ENCODE assay signal across 13 cellular contexts in genomic region chr1:161096514-161096913, GRCh38. TPM values are rescaled to one million over a fixed set of nuclear protein-coding genes. Genes with fewer than 3 reads are reported as not detected.
A peak's percentile ranks its signal among the peaks of the same experiment; 100 is the strongest.
DNase-seq lines count a peak whose midpoint lies in the region; ATAC-seq and TF ChIP-seq lines count a peak whose summit lies in the region.
"Had no signal": no experiment of that assay in that cellular context is flagged by ENCODE, and none has a peak within 500 bp of the region (broad histone marks: within the 10 kb centered on the region; RNA-seq: fewer than 3 reads in every experiment).

No MANE protein-coding gene starts in this region.

- CTCF ChIA-PET in activated CD4-positive, alpha-beta T cell treated with anti-CD3 and anti-CD28 coated beads for 36 hours (lab: Charles Lee), result interaction anchor here (0.6 to 9.6 kb wide), 22 partner anchors 9 to 320 kb away, joined by 3 to 126 read pairs (median 6); partner anchors contain the start of genes ARHGAP30, F11R, ITLN2 and PPOX

- H3K4me1 Mint-ChIP-seq in CD4-positive, CD25-positive, alpha-beta regulatory T cell, result peaks cover 11 to 23% (median 16%) of the 10 kb centered on the region in 4 donors
- H3K4me1 Mint-ChIP-seq in nephron, result peaks cover 16% of the 10 kb centered on the region
- H3K4me1 Mint-ChIP-seq in activated CD4-positive, alpha-beta T cell treated with anti-CD3 and anti-CD28 coated beads for 36 hours, result peaks cover 53% of the 10 kb centered on the region

- ATAC-seq in CD4-positive, CD25-positive, alpha-beta regulatory T cell (ENCODE audit: low read depth in 2 of 2), result no peak
- ATAC-seq in GM18498 (IDR thresholded peaks at IDR 0.05; ENCODE audit: unreplicated experiment) (no peak), HG02763 (IDR thresholded peaks at IDR 0.05; ENCODE audit: unreplicated experiment) (no peak)
- ATAC-seq in activated CD4-positive, alpha-beta T cell treated with anti-CD3 and anti-CD28 coated beads for 36 hours, result no peak

- POLR2A ChIA-PET in activated CD4-positive, alpha-beta T cell treated with anti-CD3 and anti-CD28 coated beads for 36 hours (lab: Charles Lee), result no interaction called here

- peaks cover 18% of the 10 kb centered on the region for H3K27me3 Mint-ChIP-seq in CD4-positive, CD25-positive, alpha-beta regulatory T cell
- peaks cover 20% of the 10 kb centered on the region for H3K27me3 Mint-ChIP-seq in nephron (ENCODE audit: low read depth)
- H3K27me3 Mint-ChIP-seq in activated CD4-positive, alpha-beta T cell treated with anti-CD3 and anti-CD28 coated beads for 36 hours, result no peaks in the 10 kb centered on the region

- intact Hi-C loops in esophagus muscularis mucosa (cut with DNase I), result loop anchor here (5.0 kb wide), 3 partner anchors 49 to 369 kb away; partner anchors contain the start of gene USF1
- intact Hi-C loops in activated CD4-positive, alpha-beta T cell treated with anti-CD3 and anti-CD28 coated beads for 36 hours (cut with DNase I, micrococcal nuclease), result loop anchor here (2.0 to 5.0 kb wide), 3 partner anchors 28 to 259 kb away; partner anchors contain the start of gene ARHGAP30 (in 1 of the 2)

- TF ChIP-seq EP300 in esophagus muscularis mucosa (IDR thresholded peaks at IDR 0.05), result no peak

- H3K36me3 ChIP-seq in CD4-positive, CD25-positive, alpha-beta regulatory T cell (ENCODE audit: control insufficient read depth, insufficient read depth, low read length), result peaks cover 21% of the 10 kb centered on the region
- peaks cover 26% of the 10 kb centered on the region for H3K36me3 ChIP-seq in MG63
- peaks cover 2 to 23% (median 12%) of the 10 kb centered on the region in 4 donors for H3K36me3 ChIP-seq in esophagus muscularis mucosa

- H3K9me3 ChIP-seq in CD4-positive, CD25-positive, alpha-beta regulatory T cell (ENCODE audit: control insufficient read depth in 2 of 2, low read length in 2 of 2), result no peaks in the 10 kb centered on the region
- H3K9me3 ChIP-seq in MG63 (no peaks in the 10 kb centered on the region), esophagus muscularis mucosa (no peaks in the 10 kb centered on the region)
- H3K9me3 ChIP-seq: vagina had no signal

- peak overlapping the region; percentile 66 to 100 (median 96) for H3K27ac Mint-ChIP-seq in CD4-positive, CD25-positive, alpha-beta regulatory T cell
- H3K27ac Mint-ChIP-seq in nephron, result no peak overlapping the region
- no peak overlapping the region for H3K27ac Mint-ChIP-seq in activated CD4-positive, alpha-beta T cell treated with anti-CD3 and anti-CD28 coated beads for 36 hours

- H3K4me1 ChIP-seq in CD4-positive, CD25-positive, alpha-beta regulatory T cell (ENCODE audit: control insufficient read depth, insufficient read depth, low read length, poor library complexity, severe bottlenecking), result peaks cover 18% of the 10 kb centered on the region
- H3K4me1 ChIP-seq in esophagus muscularis mucosa, result peaks cover 18 to 29% (median 24%) of the 10 kb centered on the region in 4 donors

- H3K9me3 Mint-ChIP-seq in CD4-positive, CD25-positive, alpha-beta regulatory T cell, result peaks cover 0 to 6% (median 0%) of the 10 kb centered on the region in 7 donors
- H3K9me3 Mint-ChIP-seq in nephron, result no peaks in the 10 kb centered on the region
- H3K9me3 Mint-ChIP-seq in activated CD4-positive, alpha-beta T cell treated with anti-CD3 and anti-CD28 coated beads for 36 hours (ENCODE audit: low read depth), result no peaks in the 10 kb centered on the region

- H3K27ac ChIP-seq in CD4-positive, CD25-positive, alpha-beta regulatory T cell (ENCODE audit: insufficient read depth, low read length, poor library complexity, severe bottlenecking), result no peak overlapping the region
- peak overlapping the region; percentile 9 to 71 (median 58) for H3K27ac ChIP-seq in esophagus muscularis mucosa (replicated peaks in 1 of 4)

- H3K36me3 Mint-ChIP-seq in CD4-positive, CD25-positive, alpha-beta regulatory T cell, result peaks cover 18% of the 10 kb centered on the region
- peaks cover 12% of the 10 kb centered on the region for H3K36me3 Mint-ChIP-seq in nephron (ENCODE audit: low read depth)
- peaks cover 23% of the 10 kb centered on the region for H3K36me3 Mint-ChIP-seq in activated CD4-positive, alpha-beta T cell treated with anti-CD3 and anti-CD28 coated beads for 36 hours (ENCODE audit: low read depth)

- peak overlapping the region in 2 of 4 donors; percentile 18 to 96 for H3K4me3 Mint-ChIP-seq in CD4-positive, CD25-positive, alpha-beta regulatory T cell
- H3K4me3 Mint-ChIP-seq in nephron, result peak overlapping the region in 2 of 3 experiments; percentile 29 to 57
- H3K4me3 Mint-ChIP-seq in activated CD4-positive, alpha-beta T cell treated with anti-CD3 and anti-CD28 coated beads for 36 hours, result no peak overlapping the region

- no peak for TF ChIP-seq CTCF in esophagus muscularis mucosa (IDR thresholded peaks at IDR 0.05)
- no peak for TF ChIP-seq CTCF in nephron (IDR thresholded peaks at IDR 0.05; ENCODE audit: unreplicated experiment in 3 of 3)

- WGBS in esophagus muscularis mucosa, result 63% methylated on average over 1 of the region's 1 CpG

- H3K4me3 ChIP-seq in CD4-positive, CD25-positive, alpha-beta regulatory T cell (ENCODE audit: low read depth, low read length), result no peak overlapping the region
- H3K4me3 ChIP-seq in MG63, result no peak overlapping the region
- H3K4me3 ChIP-seq in esophagus muscularis mucosa, result no peak overlapping the region
- H3K4me3 ChIP-seq: vagina had no signal

- no peak for DNase-seq in CD4-positive, CD25-positive, alpha-beta regulatory T cell
- DNase-seq in MG63, result peak; percentile 56
- DNase-seq in esophagus muscularis mucosa (ENCODE audit: extremely low spot score), result no peak
- no peak for DNase-seq in HPDE6-E6E7 (ENCODE audit: extremely low spot score)
- no peak for DNase-seq in activated CD4-positive, alpha-beta T cell treated with anti-CD3 and anti-CD28 coated beads for 36 hours
- DNase-seq: NCI-H524; stimulated activated CD4-positive, alpha-beta T cell treated with anti-CD3 and anti-CD28 coated beads, Interleukin-1b, Interleukin-23, amount 100 ng/mL, for 48 hours had no signal

- no peaks in the 10 kb centered on the region for H3K27me3 ChIP-seq in CD4-positive, CD25-positive, alpha-beta regulatory T cell (ENCODE audit: control insufficient read depth, insufficient read depth, low read length)
- H3K27me3 ChIP-seq in MG63 (no peaks in the 10 kb centered on the region), esophagus muscularis mucosa (peaks cover 0 to 3% (median 0%) of the 10 kb centered on the region in 4 donors)
- H3K27me3 ChIP-seq: vagina had no signal

- no peak for TF ChIP-seq POLR2A in esophagus muscularis mucosa (IDR thresholded peaks at IDR 0.05; ENCODE audit: low read depth)

RNA-seq across cellular contexts. Expression of gene KLHDC9, which starts 1.6 kb away (rescaled TPM):
- not detected for total RNA-seq in CD4-positive, CD25-positive, alpha-beta regulatory T cell
- polyA plus RNA-seq in CD4-positive, CD25-positive, alpha-beta regulatory T cell, result under 1 TPM in 2 of 4 donors, not detected in 2; 0.28 to 0.46 TPM
- total RNA-seq in MG63 (2014; rRNA removed; shearing (Covaris generic); ENCODE audit: low replicate concordance), result not detected in 2 replicates
- total RNA-seq in esophagus muscularis mucosa, result 1 to 10 TPM; 5.1 to 8.3 (median 7.6) TPM
- under 1 TPM; 0.39 to 0.50 TPM for total RNA-seq in activated CD4-positive, alpha-beta T cell treated with anti-CD3 and anti-CD28 coated beads for 36 hours
- total RNA-seq: Daoy had no signal

RNA-seq across cellular contexts. Expression of gene NECTIN4, which starts 7.2 kb away (rescaled TPM):
- total RNA-seq in CD4-positive, CD25-positive, alpha-beta regulatory T cell, result not detected
- under 1 TPM in 1 of 4 donors, not detected in 3; 0.05 TPM for polyA plus RNA-seq in CD4-positive, CD25-positive, alpha-beta regulatory T cell
- not detected in 2 replicates for total RNA-seq in MG63 (2014; rRNA removed; shearing (Covaris generic); ENCODE audit: low replicate concordance)
- not detected for total RNA-seq in esophagus muscularis mucosa
- not detected for total RNA-seq in activated CD4-positive, alpha-beta T cell treated with anti-CD3 and anti-CD28 coated beads for 36 hours

RNA-seq across cellular contexts. Expression of gene PFDN2, which starts 21.3 kb away (rescaled TPM):
- 48.0 TPM for total RNA-seq in CD4-positive, CD25-positive, alpha-beta regulatory T cell
- polyA plus RNA-seq in CD4-positive, CD25-positive, alpha-beta regulatory T cell, result 100 to 1,000 TPM in 2 of 4 donors, 10 to 100 TPM in 2; 90.9 to 109 (median 98.6) TPM
- 32.6 and 36.1 TPM in 2 replicates for total RNA-seq in MG63 (2014; rRNA removed; shearing (Covaris generic); ENCODE audit: low replicate concordance)
- 10 to 100 TPM; 19.5 to 52.0 (median 40.5) TPM for total RNA-seq in esophagus muscularis mucosa
- 100 to 1,000 TPM; 108 to 136 TPM for total RNA-seq in activated CD4-positive, alpha-beta T cell treated with anti-CD3 and anti-CD28 coated beads for 36 hours

RNA-seq across cellular contexts. Expression of gene NIT1, which starts 21.4 kb away (rescaled TPM):
- total RNA-seq in CD4-positive, CD25-positive, alpha-beta regulatory T cell, result 28.2 TPM
- 10 to 100 TPM; 21.1 to 24.5 (median 22.2) TPM for polyA plus RNA-seq in CD4-positive, CD25-positive, alpha-beta regulatory T cell
- 8.9 and 14.1 TPM in 2 replicates for total RNA-seq in MG63 (2014; rRNA removed; shearing (Covaris generic); ENCODE audit: low replicate concordance)
- 10 to 100 TPM; 32.8 to 35.6 (median 34.8) TPM for total RNA-seq in esophagus muscularis mucosa
- 10 to 100 TPM; 58.2 to 62.1 TPM for total RNA-seq in activated CD4-positive, alpha-beta T cell treated with anti-CD3 and anti-CD28 coated beads for 36 hours

RNA-seq across cellular contexts. Expression of gene ARHGAP30, which starts 26.8 kb away (rescaled TPM):
- 204 TPM for total RNA-seq in CD4-positive, CD25-positive, alpha-beta regulatory T cell
- 100 to 1,000 TPM; 144 to 159 (median 151) TPM for polyA plus RNA-seq in CD4-positive, CD25-positive, alpha-beta regulatory T cell
- total RNA-seq in MG63 (2014; rRNA removed; shearing (Covaris generic); ENCODE audit: low replicate concordance), result not detected in 2 replicates
- total RNA-seq in esophagus muscularis mucosa, result 10 to 100 TPM in 1 of 4 donors, 1 to 10 TPM in 3; 4.6 to 14.1 (median 6.9) TPM
- total RNA-seq in activated CD4-positive, alpha-beta T cell treated with anti-CD3 and anti-CD28 coated beads for 36 hours, result 100 to 1,000 TPM; 125 to 165 TPM
- total RNA-seq: fibroblast of lung had no signal
- polyA plus RNA-seq: fibroblast of lung had no signal

Comparison
In these comparisons a context has a peak if more than half of its experiments do, and no peak if none do; other contexts are left out.
1. H3K27ac Mint-ChIP-seq: peak in CD4-positive, CD25-positive, alpha-beta regulatory T cell (3 of 3); none in nephron (0 of 3) and activated CD4-positive, alpha-beta T cell treated with anti-CD3 and anti-CD28 coated beads for 36 hours (single experiment).